In the genomic region with DNA sequence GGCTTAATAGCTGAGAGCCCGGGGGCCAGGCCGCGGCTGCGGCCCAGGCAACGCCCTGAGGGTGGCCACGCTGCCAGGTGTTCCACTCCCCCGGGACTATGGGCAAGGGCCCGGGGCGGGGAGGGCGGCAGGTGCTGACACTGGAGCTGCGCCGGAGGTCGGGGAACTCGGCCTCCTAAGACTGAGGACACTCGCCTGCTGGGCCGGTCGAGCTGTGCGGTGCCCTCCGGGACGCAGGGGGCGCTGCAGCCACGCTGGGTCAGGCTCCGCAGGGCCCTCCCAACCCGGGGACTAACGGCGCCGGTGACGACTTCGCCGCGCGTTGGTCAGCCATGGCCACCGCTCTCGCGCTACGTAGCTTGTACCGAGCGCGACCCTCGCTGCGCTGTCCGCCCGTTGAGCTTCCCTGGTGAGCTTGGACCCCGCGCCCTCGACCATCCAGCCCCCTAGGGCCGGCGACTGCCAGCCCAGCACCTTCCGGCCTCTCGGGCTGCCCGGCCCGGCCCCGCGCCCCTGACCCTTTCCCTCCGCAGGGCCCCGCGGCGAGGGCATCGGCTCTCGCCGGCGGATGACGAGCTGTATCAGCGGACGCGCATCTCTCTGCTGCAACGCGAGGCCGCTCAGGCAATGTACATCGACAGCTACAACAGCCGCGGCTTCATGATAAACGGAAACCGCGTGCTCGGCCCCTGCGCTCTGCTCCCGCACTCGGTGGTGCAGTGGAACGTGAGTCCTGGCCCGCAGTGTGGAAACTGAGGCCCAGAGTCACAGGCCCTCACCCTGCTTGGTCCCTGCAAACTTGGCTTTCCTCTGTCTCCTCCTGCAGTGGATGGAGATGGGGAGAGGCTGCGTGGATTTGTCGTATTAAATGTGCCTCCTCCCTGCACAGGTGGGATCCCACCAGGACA, we compare ENCODE assay signal across 8 cellular contexts.
DNase-seq lines count a peak whose midpoint lies in the region; ATAC-seq and TF ChIP-seq lines count a peak whose summit lies in the region.

A gene with protein sequence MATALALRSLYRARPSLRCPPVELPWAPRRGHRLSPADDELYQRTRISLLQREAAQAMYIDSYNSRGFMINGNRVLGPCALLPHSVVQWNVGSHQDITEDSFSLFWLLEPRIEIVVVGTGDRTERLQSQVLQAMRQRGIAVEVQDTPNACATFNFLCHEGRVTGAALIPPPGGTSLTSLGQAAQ (plus strand): TSS at position 309 of the 908 bp plus-strand sequence. CDS start 24 bp downstream, at position 333.

- DNase-seq in AML-193 (lab: John Stamatoyannopoulos, UW) (peak; percentile 88 to 90), NCI-H345 treated with DMSO at 0.1 percent for 48 hours (lab: John Stamatoyannopoulos, UW; ENCODE audit: unreplicated experiment) (peak; percentile 92), cerebellar cortex (ENCODE audit: low spot score) (peak; percentile 90), kidney glomerular epithelial cell (lab: John Stamatoyannopoulos, UW) (peak; percentile 82)
- DNase-seq in activated CD4-positive, CD25-positive, alpha-beta regulatory T cell treated with anti-CD3 and anti-CD28 coated beads, Interleukin-2, amount 50 U/mL, for 72 hours, result peak; percentile 95
- DNase-seq in stimulated activated CD4-positive, alpha-beta T cell treated with anti-CD3 and anti-CD28 coated beads, Interleukin-1b, Interleukin-23, amount 100 ng/mL, for 1 hour (ENCODE audit: low read depth in 2 of 2), result peak; percentile 77 to 88

- peak; percentile 59 for ATAC-seq in HG03175 (IDR thresholded peaks at IDR 0.05; ENCODE audit: unreplicated experiment)

- peak; percentile 82 for TF ChIP-seq POLR2A in GM18951 (IDR thresholded peaks at IDR 0.05; ENCODE audit: extremely low read depth, insufficient read depth, insufficient read length)

- in situ Hi-C loops in GM18951 (cut with MboI; ENCODE audit: low sequenced_read_pairs, unreplicated experiment), result no loop called here

Comparison
In these comparisons a context has a peak if more than half of its experiments do, and no peak if none do; other contexts are left out.
1. Peak in every context shown above with its lines: DNase-seq and ATAC-seq.